Comparison of ENCODE assay signal across 1 cellular context in the genomic region with DNA sequence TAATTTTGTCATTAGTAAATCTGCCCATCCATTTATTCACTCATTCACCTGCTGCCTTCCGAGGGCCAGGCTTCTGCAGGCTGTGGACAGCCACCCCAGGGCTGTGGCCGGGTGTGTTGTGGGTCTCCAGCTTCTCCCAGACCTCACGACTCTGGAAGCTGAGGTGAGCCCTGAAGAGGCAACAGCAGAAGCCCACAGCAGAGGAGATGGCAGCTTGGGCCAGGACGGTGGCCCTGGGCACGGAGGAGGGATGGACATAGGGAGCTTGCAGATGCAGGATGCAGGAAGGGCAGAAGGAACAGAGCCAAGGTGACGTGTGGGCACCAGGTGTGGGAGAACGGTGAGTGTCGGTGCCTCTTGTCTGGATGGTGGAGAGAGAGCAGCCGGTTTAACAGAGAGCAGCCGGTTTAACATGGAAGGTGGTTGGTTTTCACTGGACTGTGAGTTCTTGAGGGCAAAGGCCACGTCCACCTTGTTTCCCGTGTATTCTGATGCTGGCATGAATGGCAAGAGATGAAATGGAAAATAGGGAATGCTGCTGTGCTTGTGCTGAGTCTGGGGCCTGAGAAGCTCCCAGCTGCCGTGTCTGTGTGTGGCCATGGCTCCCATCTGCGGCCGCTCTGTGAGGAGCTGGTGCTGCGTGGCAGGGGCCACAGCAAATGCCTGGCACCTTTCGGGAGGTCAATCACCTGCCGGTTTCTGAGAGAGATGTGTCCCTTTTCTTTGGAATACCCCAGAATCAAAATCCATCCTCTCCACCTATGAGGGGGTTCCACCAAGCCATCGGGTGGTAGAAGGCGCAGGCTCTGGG.
TF ChIP-seq lines count a peak whose summit lies in the region.

No MANE protein-coding gene starts in this region.

TF ChIP-seq in H1, 55 proteins besides CTCF, POLR2A, EP300 and RAD21 (continued from another document):
- TF ChIP-seq, protein P1, sequence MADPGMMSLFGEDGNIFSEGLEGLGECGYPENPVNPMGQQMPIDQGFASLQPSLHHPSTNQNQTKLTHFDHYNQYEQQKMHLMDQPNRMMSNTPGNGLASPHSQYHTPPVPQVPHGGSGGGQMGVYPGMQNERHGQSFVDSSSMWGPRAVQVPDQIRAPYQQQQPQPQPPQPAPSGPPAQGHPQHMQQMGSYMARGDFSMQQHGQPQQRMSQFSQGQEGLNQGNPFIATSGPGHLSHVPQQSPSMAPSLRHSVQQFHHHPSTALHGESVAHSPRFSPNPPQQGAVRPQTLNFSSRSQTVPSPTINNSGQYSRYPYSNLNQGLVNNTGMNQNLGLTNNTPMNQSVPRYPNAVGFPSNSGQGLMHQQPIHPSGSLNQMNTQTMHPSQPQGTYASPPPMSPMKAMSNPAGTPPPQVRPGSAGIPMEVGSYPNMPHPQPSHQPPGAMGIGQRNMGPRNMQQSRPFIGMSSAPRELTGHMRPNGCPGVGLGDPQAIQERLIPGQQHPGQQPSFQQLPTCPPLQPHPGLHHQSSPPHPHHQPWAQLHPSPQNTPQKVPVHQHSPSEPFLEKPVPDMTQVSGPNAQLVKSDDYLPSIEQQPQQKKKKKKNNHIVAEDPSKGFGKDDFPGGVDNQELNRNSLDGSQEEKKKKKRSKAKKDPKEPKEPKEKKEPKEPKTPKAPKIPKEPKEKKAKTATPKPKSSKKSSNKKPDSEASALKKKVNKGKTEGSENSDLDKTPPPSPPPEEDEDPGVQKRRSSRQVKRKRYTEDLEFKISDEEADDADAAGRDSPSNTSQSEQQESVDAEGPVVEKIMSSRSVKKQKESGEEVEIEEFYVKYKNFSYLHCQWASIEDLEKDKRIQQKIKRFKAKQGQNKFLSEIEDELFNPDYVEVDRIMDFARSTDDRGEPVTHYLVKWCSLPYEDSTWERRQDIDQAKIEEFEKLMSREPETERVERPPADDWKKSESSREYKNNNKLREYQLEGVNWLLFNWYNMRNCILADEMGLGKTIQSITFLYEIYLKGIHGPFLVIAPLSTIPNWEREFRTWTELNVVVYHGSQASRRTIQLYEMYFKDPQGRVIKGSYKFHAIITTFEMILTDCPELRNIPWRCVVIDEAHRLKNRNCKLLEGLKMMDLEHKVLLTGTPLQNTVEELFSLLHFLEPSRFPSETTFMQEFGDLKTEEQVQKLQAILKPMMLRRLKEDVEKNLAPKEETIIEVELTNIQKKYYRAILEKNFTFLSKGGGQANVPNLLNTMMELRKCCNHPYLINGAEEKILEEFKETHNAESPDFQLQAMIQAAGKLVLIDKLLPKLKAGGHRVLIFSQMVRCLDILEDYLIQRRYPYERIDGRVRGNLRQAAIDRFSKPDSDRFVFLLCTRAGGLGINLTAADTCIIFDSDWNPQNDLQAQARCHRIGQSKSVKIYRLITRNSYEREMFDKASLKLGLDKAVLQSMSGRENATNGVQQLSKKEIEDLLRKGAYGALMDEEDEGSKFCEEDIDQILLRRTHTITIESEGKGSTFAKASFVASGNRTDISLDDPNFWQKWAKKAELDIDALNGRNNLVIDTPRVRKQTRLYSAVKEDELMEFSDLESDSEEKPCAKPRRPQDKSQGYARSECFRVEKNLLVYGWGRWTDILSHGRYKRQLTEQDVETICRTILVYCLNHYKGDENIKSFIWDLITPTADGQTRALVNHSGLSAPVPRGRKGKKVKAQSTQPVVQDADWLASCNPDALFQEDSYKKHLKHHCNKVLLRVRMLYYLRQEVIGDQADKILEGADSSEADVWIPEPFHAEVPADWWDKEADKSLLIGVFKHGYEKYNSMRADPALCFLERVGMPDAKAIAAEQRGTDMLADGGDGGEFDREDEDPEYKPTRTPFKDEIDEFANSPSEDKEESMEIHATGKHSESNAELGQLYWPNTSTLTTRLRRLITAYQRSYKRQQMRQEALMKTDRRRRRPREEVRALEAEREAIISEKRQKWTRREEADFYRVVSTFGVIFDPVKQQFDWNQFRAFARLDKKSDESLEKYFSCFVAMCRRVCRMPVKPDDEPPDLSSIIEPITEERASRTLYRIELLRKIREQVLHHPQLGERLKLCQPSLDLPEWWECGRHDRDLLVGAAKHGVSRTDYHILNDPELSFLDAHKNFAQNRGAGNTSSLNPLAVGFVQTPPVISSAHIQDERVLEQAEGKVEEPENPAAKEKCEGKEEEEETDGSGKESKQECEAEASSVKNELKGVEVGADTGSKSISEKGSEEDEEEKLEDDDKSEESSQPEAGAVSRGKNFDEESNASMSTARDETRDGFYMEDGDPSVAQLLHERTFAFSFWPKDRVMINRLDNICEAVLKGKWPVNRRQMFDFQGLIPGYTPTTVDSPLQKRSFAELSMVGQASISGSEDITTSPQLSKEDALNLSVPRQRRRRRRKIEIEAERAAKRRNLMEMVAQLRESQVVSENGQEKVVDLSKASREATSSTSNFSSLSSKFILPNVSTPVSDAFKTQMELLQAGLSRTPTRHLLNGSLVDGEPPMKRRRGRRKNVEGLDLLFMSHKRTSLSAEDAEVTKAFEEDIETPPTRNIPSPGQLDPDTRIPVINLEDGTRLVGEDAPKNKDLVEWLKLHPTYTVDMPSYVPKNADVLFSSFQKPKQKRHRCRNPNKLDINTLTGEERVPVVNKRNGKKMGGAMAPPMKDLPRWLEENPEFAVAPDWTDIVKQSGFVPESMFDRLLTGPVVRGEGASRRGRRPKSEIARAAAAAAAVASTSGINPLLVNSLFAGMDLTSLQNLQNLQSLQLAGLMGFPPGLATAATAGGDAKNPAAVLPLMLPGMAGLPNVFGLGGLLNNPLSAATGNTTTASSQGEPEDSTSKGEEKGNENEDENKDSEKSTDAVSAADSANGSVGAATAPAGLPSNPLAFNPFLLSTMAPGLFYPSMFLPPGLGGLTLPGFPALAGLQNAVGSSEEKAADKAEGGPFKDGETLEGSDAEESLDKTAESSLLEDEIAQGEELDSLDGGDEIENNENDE (IDR thresholded peaks at IDR 0.05; ENCODE audit: insufficient replicate concordance, low read length): no peak
- TF ChIP-seq ASH2L (IDR thresholded peaks at IDR 0.05; ENCODE audit: low read length) (no peak), CREB1 (IDR thresholded peaks at IDR 0.05) (no peak), RFX5 (IDR thresholded peaks at IDR 0.05; ENCODE audit: borderline replicate concordance, low read depth, low read length) (no peak), JUN (IDR thresholded peaks at IDR 0.05; ENCODE audit: low read depth, low read length) (no peak), KDM1A (IDR thresholded peaks at IDR 0.05; ENCODE audit: borderline replicate concordance, low read length) (no peak), HDAC2 (IDR thresholded peaks at IDR 0.05; ENCODE audit: borderline replicate concordance in 1 of 2, low read depth in 2 of 2, low read length in 2 of 2) (no peak)
- TF ChIP-seq, protein P2, sequence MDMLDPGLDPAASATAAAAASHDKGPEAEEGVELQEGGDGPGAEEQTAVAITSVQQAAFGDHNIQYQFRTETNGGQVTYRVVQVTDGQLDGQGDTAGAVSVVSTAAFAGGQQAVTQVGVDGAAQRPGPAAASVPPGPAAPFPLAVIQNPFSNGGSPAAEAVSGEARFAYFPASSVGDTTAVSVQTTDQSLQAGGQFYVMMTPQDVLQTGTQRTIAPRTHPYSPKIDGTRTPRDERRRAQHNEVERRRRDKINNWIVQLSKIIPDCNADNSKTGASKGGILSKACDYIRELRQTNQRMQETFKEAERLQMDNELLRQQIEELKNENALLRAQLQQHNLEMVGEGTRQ (IDR thresholded peaks at IDR 0.05; ENCODE audit: low read length): no peak
